ENCODE assay signal across 25 cellular contexts in genomic region chr13:78430166-78430791, GRCh38.
DNase-seq lines count a peak whose midpoint lies in the region; ATAC-seq, FAIRE-seq and TF ChIP-seq lines count a peak whose summit lies in the region.
"Had no signal": no experiment of that assay in that cellular context is flagged by ENCODE, and none has a peak within 500 bp of the region (broad histone marks: within the 10 kb centered on the region; RNA-seq: fewer than 3 reads in every experiment).

No MANE protein-coding gene starts in this region.

- DNase-seq in EH (ENCODE audit: low read depth) (peak; percentile 0), H1 (ENCODE audit: low read depth in 1 of 2, low spot score in 2 of 2) (peak in 1 of 2 experiments; percentile 53), mesendoderm (peak; percentile 65), SKM-1 treated with dmso at 0.1 percent for 144 hours (lab: John Stamatoyannopoulos, UW; ENCODE audit: unreplicated experiment) (no peak), NCI-H1436 treated with DMSO at 0.1 percent for 48 hours (lab: John Stamatoyannopoulos, UW) (no peak), NCI-H1092 treated with DMSO at 0.1 percent for 48 hours (lab: John Stamatoyannopoulos, UW) (no peak)
- DNase-seq: activated CD4-positive, alpha-beta T cell treated with anti-CD3 and anti-CD28 coated beads, Interleukin-2, amount 50 U/mL, for 4 hours; activated gamma-delta T cell; adrenal gland; C1 segment of cervical spinal cord; GDM1; heart left ventricle; IMR-90; MM.1S; NCI-H187 treated with DMSO at 0.1 percent for 48 hours; NCI-H446 treated with DMSO at 0.1 percent for 48 hours; NK-92 treated with Interleukin-12 subunit alpha and Interleukin-12 subunit beta, amount 100 ng/mL, for 24 hours; Peyer's patch had no signal

- no peak for TF ChIP-seq CTCF in H1 (IDR thresholded peaks at IDR 0.05; ENCODE audit: control extremely low read depth in 1 of 3, insufficient read depth in 1 of 3, low read depth in 1 of 3, low read length in 3 of 3)

- H3K56ac ChIP-seq in H1 (replicated peaks; ENCODE audit: insufficient read length, low read depth, low read length): no peak overlapping the region
- peak overlapping the region; percentile 57 for H3K56ac ChIP-seq in mesendoderm (ENCODE audit: low read length)

- H3K27me3 ChIP-seq in HUES64 (ENCODE audit: insufficient read depth, low read length) (no peaks in the 10 kb centered on the region), H1 (replicated peaks in 1 of 4; ENCODE audit: control insufficient read depth in 3 of 4, extremely low read depth in 1 of 4, insufficient read depth in 3 of 4, low read length in 3 of 4) (no peaks in the 10 kb centered on the region), mesendoderm (ENCODE audit: insufficient read depth, low read length, poor library complexity) (no peaks in the 10 kb centered on the region)
- H3K27me3 ChIP-seq: adrenal gland, heart left ventricle, Peyer's patch had no signal

- peak overlapping the region; percentile 45 to 58 for H3K4me2 ChIP-seq in H1 (ENCODE audit: insufficient read depth in 1 of 2, low read depth in 2 of 2, low read length in 2 of 2)
- H3K4me2 ChIP-seq in mesendoderm (ENCODE audit: low read length): no peak overlapping the region

- H4K5ac ChIP-seq in H1 (ENCODE audit: insufficient read length, low read depth, low read length): peak overlapping the region; percentile 41
- no peak overlapping the region for H4K5ac ChIP-seq in mesendoderm (ENCODE audit: low read length)

- H3K4ac ChIP-seq in H1 (replicated peaks; ENCODE audit: insufficient read length, low read depth, low read length): no peak overlapping the region
- H3K4ac ChIP-seq in mesendoderm (ENCODE audit: low read depth, low read length): no peak overlapping the region

- H3K4me3 ChIP-seq in HUES64 (ENCODE audit: low read length): peak overlapping the region; percentile 15; the same call in 1 of the 2 replicates
- H3K4me3 ChIP-seq in H1 (ENCODE audit: extremely low read depth in 1 of 4, insufficient read depth in 2 of 4, low read depth in 3 of 4, low read length in 4 of 4): peak overlapping the region in 1 of 4 experiments; percentile 28; a peak in 3 of 8 replicates
- H3K4me3 ChIP-seq in mesendoderm (ENCODE audit: low read length): no peak overlapping the region
- H3K4me3 ChIP-seq: adrenal gland, heart left ventricle, Peyer's patch, thoracic aorta had no signal

- H2AFZ ChIP-seq in H1 (ENCODE audit: low read length): peak overlapping the region; percentile 95

- H3K18ac ChIP-seq in H1 (ENCODE audit: extremely low read depth, low read length): 0 out of 2 replicates have a peak overlapping the region, but pooled peaks have one; percentile 62
- no peak overlapping the region for H3K18ac ChIP-seq in mesendoderm (ENCODE audit: low read length)

- H3K9me3 ChIP-seq in HUES64 (ENCODE audit: insufficient read depth, low read depth, low read length) (no peaks in the 10 kb centered on the region), H1 (ENCODE audit: insufficient read depth in 2 of 2, low read depth in 1 of 2, low read length in 1 of 2) (no peaks in the 10 kb centered on the region)
- H3K9me3 ChIP-seq: adrenal gland, heart left ventricle, Peyer's patch, thoracic aorta had no signal

- H3K14ac ChIP-seq in H1 (ENCODE audit: insufficient read length): no peak overlapping the region

- TF ChIP-seq POLR2A in H1 (IDR thresholded peaks at IDR 0.05; ENCODE audit: control extremely low read depth in 1 of 2, low read depth in 2 of 2, low read length in 2 of 2): no peak

- H2AK5ac ChIP-seq in H1 (ENCODE audit: low read depth, low read length) (no peak overlapping the region), mesendoderm (ENCODE audit: low read length) (no peak overlapping the region)

- H4K20me1 ChIP-seq in H1 (replicated peaks in 1 of 2; ENCODE audit: control insufficient read depth in 1 of 2, insufficient read depth in 2 of 2, low read length in 2 of 2): no peaks in the 10 kb centered on the region

- no peak for ATAC-seq in GM19351 (IDR thresholded peaks at IDR 0.05; ENCODE audit: unreplicated experiment)
- ATAC-seq: heart left ventricle; stimulated activated effector memory CD8-positive, alpha-beta T cell treated with anti-CD3 and anti-CD28 coated beads, Interleukin-12 subunit alpha, Interleukin-12 subunit beta, amount 100 ng/mL, for 72 hours had no signal

- H3K79me1 ChIP-seq in H1 (ENCODE audit: low read depth, low read length): no peaks in the 10 kb centered on the region
- H3K79me1 ChIP-seq in mesendoderm (ENCODE audit: low read length): no peaks in the 10 kb centered on the region

- peaks cover 18% of the 10 kb centered on the region for H3K4me1 ChIP-seq in HUES64 (ENCODE audit: insufficient read depth, low read length)
- H3K4me1 ChIP-seq in H1 (replicated peaks in 1 of 4; ENCODE audit: control insufficient read depth in 3 of 4, insufficient read depth in 4 of 4, low read length in 3 of 4): peaks cover 0 to 11% (median 5%) of the 10 kb centered on the region in 4 experiments; a peak in 6 of 7 replicates
- H3K4me1 ChIP-seq in mesendoderm (ENCODE audit: control insufficient read depth, low read depth, low read length): peaks cover 6% of the 10 kb centered on the region
- H3K4me1 ChIP-seq: adrenal gland, heart left ventricle, Peyer's patch had no signal

- no peak overlapping the region for H2BK120ac ChIP-seq in H1 (replicated peaks; ENCODE audit: low read depth, low read length)
- no peak overlapping the region for H2BK120ac ChIP-seq in mesendoderm (ENCODE audit: low read depth, low read length)

- TF ChIP-seq EP300 in H1 (IDR thresholded peaks at IDR 0.05; ENCODE audit: borderline replicate concordance in 1 of 2, low read depth in 2 of 2, low read length in 2 of 2): no peak

- H3K23me2 ChIP-seq in H1 (ENCODE audit: low read depth, low read length): no peaks in the 10 kb centered on the region

- no peak overlapping the region for H2BK15ac ChIP-seq in H1 (ENCODE audit: low read length)
- H2BK15ac ChIP-seq in mesendoderm (replicated peaks; ENCODE audit: low read depth): no peak overlapping the region

- POLR2A ChIA-PET in H1 (lab: Charles Lee; ENCODE audit: partially characterized antibody): interaction anchor here (0.8 to 1.0 kb wide), 2 partner anchors 19 to 36 kb away, joined by 3 read pairs; no protein-coding TSS in a partner anchor

- no peak overlapping the region for H3K9ac ChIP-seq in HUES64 (ENCODE audit: low read depth, low read length)
- H3K9ac ChIP-seq in H1 (replicated peaks in 1 of 4; ENCODE audit: extremely low read depth in 1 of 4, low read depth in 3 of 4, low read length in 3 of 4): no peak overlapping the region
- no peak overlapping the region for H3K9ac ChIP-seq in mesendoderm (ENCODE audit: low read length)

- CTCF ChIA-PET in H1 (lab: Charles Lee; ENCODE audit: partially characterized antibody): interaction anchor here (0.6 to 2.0 kb wide), 3 partner anchors 8 to 189 kb away, joined by 3 to 6 read pairs (median 3); no protein-coding TSS in a partner anchor

- H2BK5ac ChIP-seq in H1 (ENCODE audit: low read depth, low read length): peak overlapping the region; percentile 61; the same call in 1 of the 2 replicates
- no peak overlapping the region for H2BK5ac ChIP-seq in mesendoderm (ENCODE audit: low read length)

- 0 out of 2 replicates have a peak overlapping the region, but pooled peaks have one; percentile 7 for H2BK12ac ChIP-seq in H1 (ENCODE audit: low read depth, low read length)

- H3K23ac ChIP-seq in H1 (ENCODE audit: insufficient read length) (no peak overlapping the region), mesendoderm (ENCODE audit: low read length) (no peak overlapping the region)

- FAIRE-seq in H1 (lab: Jason Lieb, UNC): peak; percentile 57
- FAIRE-seq: bronchial epithelial cell, D721Med, endothelial cell of umbilical vein had no signal

- H3K79me2 ChIP-seq in H1 (ENCODE audit: control insufficient read depth in 1 of 2, insufficient read depth in 2 of 2, low read length in 2 of 2): no peaks in the 10 kb centered on the region
- no peaks in the 10 kb centered on the region for H3K79me2 ChIP-seq in mesendoderm (ENCODE audit: control insufficient read depth, insufficient read depth, low read length)

- peak overlapping the region; percentile 23; the same call in 1 of the 2 replicates for H2BK20ac ChIP-seq in H1 (ENCODE audit: low read length)

- no peak for TF ChIP-seq RAD21 in H1 (IDR thresholded peaks at IDR 0.05 in 1 of 2, conservative IDR thresholded peaks at IDR 0.05 in 1 of 2; ENCODE audit: low read depth in 2 of 2, low read length in 2 of 2)

- no peak overlapping the region for H4K8ac ChIP-seq in H1 (ENCODE audit: extremely low read depth, insufficient read depth, low read length)
- no peak overlapping the region for H4K8ac ChIP-seq in mesendoderm (ENCODE audit: low read depth, low read length)

- H4K91ac ChIP-seq in H1 (replicated peaks; ENCODE audit: insufficient read length, low read length): no peak overlapping the region

- 81% methylated on average over 11 of the region's 13 CpGs for WGBS in HUES64
- 58% methylated on average over 13 of the region's 13 CpGs; no CpG with 5 or more reads in 1 of the 2 experiments for WGBS in H1 (ENCODE audit: extremely low coverage in 1 of 2, insufficient coverage in 1 of 2, insufficient read length in 1 of 2, insufficient replicate concordance in 2 of 2, low coverage in 1 of 2, low lambda C conversion rate in 2 of 2, missing lambda C conversion rate in 1 of 2), 2 experiments
- no CpG with 5 or more reads among the region's 13 CpGs for WGBS in mesendoderm (ENCODE audit: extremely low coverage, insufficient coverage, low lambda C conversion rate)

- H3K27ac ChIP-seq in HUES64 (ENCODE audit: low read depth, low read length): peak overlapping the region; percentile 36; the same call in 1 of the 2 replicates
- no peak overlapping the region; the same call in 1 of the 2 replicates for H3K27ac ChIP-seq in H1 (ENCODE audit: low read depth, low read length)
- H3K27ac ChIP-seq in mesendoderm (ENCODE audit: low read depth, low read length): no peak overlapping the region
- H3K27ac ChIP-seq: adrenal gland, heart left ventricle, Peyer's patch, thoracic aorta had no signal

- H3K36me3 ChIP-seq in HUES64 (ENCODE audit: insufficient read depth, low read length): no peaks in the 10 kb centered on the region
- H3K36me3 ChIP-seq in H1 (ENCODE audit: control insufficient read depth in 2 of 4, insufficient read depth in 4 of 4, low read length in 3 of 4): no peaks in the 10 kb centered on the region
- H3K36me3 ChIP-seq in mesendoderm (ENCODE audit: control insufficient read depth, insufficient read depth, low read length): no peaks in the 10 kb centered on the region
- H3K36me3 ChIP-seq: adrenal gland, heart left ventricle, Peyer's patch, thoracic aorta had no signal

TF ChIP-seq in H1, 55 proteins besides CTCF, POLR2A, EP300 and RAD21 (continues in another document):
- no peak for TF ChIP-seq ATF2 (IDR thresholded peaks at IDR 0.05; ENCODE audit: low read length)

Comparison
In these comparisons a context has a peak if more than half of its experiments do, and no peak if none do; other contexts are left out.
1. DNase-seq: peak in EH (single experiment) and mesendoderm (single experiment); none in SKM-1 treated with dmso at 0.1 percent for 144 hours (single experiment), NCI-H1436 treated with DMSO at 0.1 percent for 48 hours (single experiment) and NCI-H1092 treated with DMSO at 0.1 percent for 48 hours (single experiment).